Comparison of ENCODE assay signal across 11 cellular contexts in genomic region chr3:15964605-15965061, GRCh38.
DNase-seq lines count a peak whose midpoint lies in the region; ATAC-seq, FAIRE-seq and TF ChIP-seq lines count a peak whose summit lies in the region.
"Had no signal": no experiment of that assay in that cellular context is flagged by ENCODE, and none has a peak within 500 bp of the region (broad histone marks: within the 10 kb centered on the region; RNA-seq: fewer than 3 reads in every experiment).

No MANE protein-coding gene starts in this region.

- peak overlapping the region; percentile 91 for H3K27ac ChIP-seq in AG04450 (ENCODE audit: low read depth, low read length)
- no peak overlapping the region for H3K27ac ChIP-seq in K562 (ENCODE audit: extremely low read depth, low read depth, low read length)
- peak overlapping the region; percentile 29 for H3K27ac ChIP-seq in mesenchymal stem cell (ENCODE audit: low read length, poor library complexity, severe bottlenecking)
- H3K27ac ChIP-seq: cardiac muscle cell had no signal

- H3K79me2 ChIP-seq in K562 (ENCODE audit: control insufficient read depth, insufficient read depth, low read length) = no peaks in the 10 kb centered on the region

- ATAC-seq in K562 = peak; percentile 66
- no peak for ATAC-seq in GM21825 (IDR thresholded peaks at IDR 0.05; ENCODE audit: unreplicated experiment)
- no peak for ATAC-seq in GM21367 (IDR thresholded peaks at IDR 0.05; ENCODE audit: unreplicated experiment)
- no peak for ATAC-seq in naive thymus-derived CD8-positive, alpha-beta T cell

- intact Hi-C loops in K562 (cut with micrococcal nuclease) = no loop called here

- in situ Hi-C loops in K562 (cut with MboI) = no loop called here

- TF ChIP-seq EP300 in K562 (IDR thresholded peaks at IDR 0.05; ENCODE audit: low read length) = no peak

- no peaks in the 10 kb centered on the region; the same call in 1 of the 2 replicates for H3K9me3 ChIP-seq in AG04450 (ENCODE audit: control insufficient read depth, insufficient read depth, low read length)
- no peaks in the 10 kb centered on the region for H3K9me3 ChIP-seq in K562 (replicated peaks; ENCODE audit: control insufficient read depth, insufficient read depth, low read depth, low read length)
- no peaks in the 10 kb centered on the region for H3K9me3 ChIP-seq in mesenchymal stem cell (ENCODE audit: control insufficient read depth, low read length)

- no peaks in the 10 kb centered on the region for H3K9me1 ChIP-seq in K562 (ENCODE audit: control insufficient read depth, insufficient read depth, low read length)

- H2BK12ac ChIP-seq in mesenchymal stem cell (ENCODE audit: low read length in 2 of 2) = peak overlapping the region in 1 of 2 experiments; percentile 54

- no peak overlapping the region for H3K27ac Mint-ChIP-seq in naive thymus-derived CD8-positive, alpha-beta T cell

- TF ChIP-seq CTCF in AG04450 (IDR thresholded peaks at IDR 0.05; ENCODE audit: low read depth, low read length) (no peak), K562 (IDR thresholded peaks at IDR 0.05 in 2 of 3, conservative IDR thresholded peaks at IDR 0.05 in 1 of 3; ENCODE audit: insufficient read depth in 2 of 3, low read depth in 1 of 3, low read length in 3 of 3) (no peak)

- no TSS peak for BruUV-seq in K562 (replicated peaks; lab: Mats Ljungman, UMichigan)

- H3K27me3 Mint-ChIP-seq in naive thymus-derived CD8-positive, alpha-beta T cell = peaks cover 0 to 3% (median 0%) of the 10 kb centered on the region in 5 donors

- H3K18ac ChIP-seq in mesenchymal stem cell (ENCODE audit: low read depth in 1 of 2, low read length in 2 of 2) = peak overlapping the region in 1 of 2 experiments; percentile 4

- peak overlapping the region; percentile 41 for H3K4me3 ChIP-seq in AG04450 (ENCODE audit: low read depth, low read length)
- H3K4me3 ChIP-seq in K562 = no peak overlapping the region
- peak overlapping the region in 1 of 2 experiments; percentile 76 for H3K4me3 ChIP-seq in mesenchymal stem cell (ENCODE audit: insufficient read depth in 1 of 2, low read depth in 1 of 2, low read length in 2 of 2)
- H3K4me3 ChIP-seq: cardiac muscle cell had no signal

- peak overlapping the region; percentile 40 for H2BK15ac ChIP-seq in mesenchymal stem cell (ENCODE audit: low read depth, poor library complexity, severe bottlenecking)

- H2AK5ac ChIP-seq in mesenchymal stem cell (ENCODE audit: low read length, severe bottlenecking) = no peak overlapping the region

- no peak for TF ChIP-seq RAD21 in K562 (CRISPR knock-in tag; conservative IDR thresholded peaks at IDR 0.05 in 1 of 2, IDR thresholded peaks at IDR 0.05 in 1 of 2)

- no peak overlapping the region for H2BK120ac ChIP-seq in mesenchymal stem cell (ENCODE audit: low read depth, low read length)

- H2AFZ ChIP-seq in K562 (ENCODE audit: low read depth, low read length) (no peak overlapping the region), mesenchymal stem cell (ENCODE audit: low read depth, low read length) (no peak overlapping the region)

- H3K23ac ChIP-seq in mesenchymal stem cell (ENCODE audit: low read length in 2 of 2) = no peak overlapping the region

- H3K4ac ChIP-seq in mesenchymal stem cell (ENCODE audit: low read depth in 1 of 2, low read length in 2 of 2) = no peak overlapping the region

- H3K4me3 Mint-ChIP-seq in naive thymus-derived CD8-positive, alpha-beta T cell = no peak overlapping the region

- H3K4me1 Mint-ChIP-seq in naive thymus-derived CD8-positive, alpha-beta T cell = no peaks in the 10 kb centered on the region

- no peak for FAIRE-seq in K562 (lab: Jason Lieb, UNC)

- H3K4me2 ChIP-seq in K562 (ENCODE audit: insufficient read depth, low read length) (no peak overlapping the region), mesenchymal stem cell (ENCODE audit: low read length, poor library complexity, severe bottlenecking) (no peak overlapping the region)

- H2BK5ac ChIP-seq in mesenchymal stem cell (ENCODE audit: low read depth, low read length, poor library complexity, severe bottlenecking) = no peak overlapping the region

- no peak overlapping the region for H3K14ac ChIP-seq in mesenchymal stem cell (ENCODE audit: low read length in 2 of 2)

- H4K20me1 ChIP-seq in K562 (replicated peaks; ENCODE audit: control insufficient read depth, insufficient read depth, low read length) = no peaks in the 10 kb centered on the region; the same call in 1 of the 2 replicates

- POLR2A ChIA-PET in AG04450 (lab: Yijun Ruan, JAX) (interaction anchor here (1.1 kb wide), 1 partner anchor 18 kb away, joined by 4 read pairs; no protein-coding TSS in a partner anchor), K562 (lab: Yijun Ruan, JAX) (interaction anchor here (0.6 kb wide), 1 partner anchor 13 kb away, joined by 3 read pairs; no protein-coding TSS in a partner anchor)
- POLR2A ChIA-PET in naive thymus-derived CD8-positive, alpha-beta T cell (lab: Charles Lee) = interaction anchor here (0.6 kb wide), 1 partner anchor 101 kb away, joined by 4 read pairs; no protein-coding TSS in a partner anchor

- H3K9me3 Mint-ChIP-seq in naive thymus-derived CD8-positive, alpha-beta T cell = no peaks in the 10 kb centered on the region

- H3K27me3 ChIP-seq in AG04450 (ENCODE audit: control insufficient read depth, insufficient read depth, low read length) (no peaks in the 10 kb centered on the region), K562 (ENCODE audit: control insufficient read depth in 2 of 2, insufficient read depth in 2 of 2, low read length in 2 of 2) (peaks cover 18 to 30% of the 10 kb centered on the region in 2 experiments), mesenchymal stem cell (ENCODE audit: control insufficient read depth in 1 of 2, insufficient read depth in 1 of 2, low read length in 2 of 2) (no peaks in the 10 kb centered on the region)
- H3K27me3 ChIP-seq: cardiac muscle cell had no signal

- H4K91ac ChIP-seq in mesenchymal stem cell (ENCODE audit: low read length) = no peak overlapping the region

- TF ChIP-seq POLR2A in K562 (conservative IDR thresholded peaks at IDR 0.05) = no peak

- DNase-seq in AG04450 (ENCODE audit: low read depth, low spot score) (no peak), Kasumi-1 (lab: John Stamatoyannopoulos, UW) (peak; percentile 63 to 82), K562 (ENCODE audit: extremely low read depth in 1 of 4, low spot score in 3 of 4) (peak in 1 of 4 experiments; percentile 12), mesenchymal stem cell (peak; percentile 50), SW480 (ENCODE audit: low spot score) (no peak)
- no peak for DNase-seq in naive thymus-derived CD8-positive, alpha-beta T cell
- DNase-seq: OCI-M1; stimulated activated CD4-positive, alpha-beta T cell treated with anti-CD3 and anti-CD28 coated beads, Interleukin-1b, Interleukin-23, amount 100 ng/mL, for 48 hours had no signal

- no peaks in the 10 kb centered on the region for H3K36me3 ChIP-seq in K562 (ENCODE audit: control insufficient read depth, insufficient read depth, low read length)
- no peaks in the 10 kb centered on the region for H3K36me3 ChIP-seq in mesenchymal stem cell (ENCODE audit: control insufficient read depth in 1 of 2, insufficient read depth in 2 of 2, low read depth in 1 of 2, low read length in 2 of 2)
- H3K36me3 ChIP-seq: cardiac muscle cell had no signal

- CTCF ChIA-PET in AG04450 (lab: Charles Lee) (interaction anchor here (0.6 to 0.9 kb wide), 4 partner anchors 12 to 162 kb away, joined by 3 to 6 read pairs (median 4); no protein-coding TSS in a partner anchor), K562 (lab: Yijun Ruan, JAX; ENCODE audit: low intra/inter-chr PET ratio) (no interaction called here)

- H3K4me1 ChIP-seq in K562 (replicated peaks in 1 of 2; ENCODE audit: control insufficient read depth in 2 of 2, insufficient read depth in 2 of 2, low read length in 2 of 2) (no peaks in the 10 kb centered on the region), mesenchymal stem cell (ENCODE audit: control insufficient read depth, insufficient read depth, low read depth, low read length) (peaks cover 1% of the 10 kb centered on the region)

- no peak overlapping the region for H3K9ac ChIP-seq in K562 (ENCODE audit: insufficient read depth in 1 of 2, low read depth in 2 of 2, low read length in 2 of 2)
- H3K9ac ChIP-seq in mesenchymal stem cell (ENCODE audit: low read length) = peak overlapping the region; percentile 77

- no peaks in the 10 kb centered on the region for H3K79me1 ChIP-seq in mesenchymal stem cell (replicated peaks; ENCODE audit: low read length, poor library complexity, severe bottlenecking)

- H3K36me3 Mint-ChIP-seq in naive thymus-derived CD8-positive, alpha-beta T cell = no peaks in the 10 kb centered on the region

- WGBS in K562 (ENCODE audit: insufficient coverage, low coverage, missing lambda C conversion rate) = 8% methylated on average over 11 of the region's 11 CpGs
- WGBS in mesenchymal stem cell = 54% methylated on average over 9 of the region's 11 CpGs

- peak overlapping the region; percentile 27 for H4K8ac ChIP-seq in mesenchymal stem cell (ENCODE audit: low read length)

TF ChIP-seq in K562, 482 proteins besides CTCF, POLR2A, EP300 and RAD21 (continues in another document):
- TF ChIP-seq PHTF2 (CRISPR knock-in tag; IDR thresholded peaks at IDR 0.05) = no peak
- TF ChIP-seq ZNF695 (CRISPR knock-in tag; IDR thresholded peaks at IDR 0.05) = no peak
- TF ChIP-seq PRMT5 (CRISPR knock-in tag; IDR thresholded peaks at IDR 0.05) = no peak
- TF ChIP-seq PML (IDR thresholded peaks at IDR 0.05; ENCODE audit: low read length) = no peak
- no peak for TF ChIP-seq SRF (CRISPR knock-in tag; IDR thresholded peaks at IDR 0.05)
- no peak for TF ChIP-seq ATF7 (IDR thresholded peaks at IDR 0.05)
- TF ChIP-seq CBX3 (IDR thresholded peaks at IDR 0.05; ENCODE audit: borderline replicate concordance in 1 of 2, low read length in 2 of 2) = no peak
- TF ChIP-seq DIDO1 (tag; IDR thresholded peaks at IDR 0.05; ENCODE audit: low read depth) = no peak
- TF ChIP-seq ZKSCAN8 (CRISPR knock-in tag; IDR thresholded peaks at IDR 0.05) = no peak
- TF ChIP-seq ZNF79 (CRISPR knock-in tag; IDR thresholded peaks at IDR 0.05; ENCODE audit: low read depth) = no peak
- TF ChIP-seq NRF1 (conservative IDR thresholded peaks at IDR 0.05 in 1 of 2, IDR thresholded peaks at IDR 0.05 in 1 of 2) = no peak
- TF ChIP-seq RNF2 (IDR thresholded peaks at IDR 0.05) = no peak
- TF ChIP-seq JUND (IDR thresholded peaks at IDR 0.05; ENCODE audit: borderline replicate concordance, low read depth, low read length) = no peak
- peak; percentile 40; the same call in 1 of the 3 replicates for TF ChIP-seq JUND (tag; IDR thresholded peaks at IDR 0.05; ENCODE audit: borderline replicate concordance, low read depth, low read length)
- TF ChIP-seq COPS2 (conservative IDR thresholded peaks at IDR 0.05) = no peak
- TF ChIP-seq TCF3 (CRISPR knock-in tag; IDR thresholded peaks at IDR 0.05) = no peak
- TF ChIP-seq FOSL1 (tag; conservative IDR thresholded peaks at IDR 0.05) = no peak
- 0 out of 2 replicates have a peak, but pooled peaks have one; percentile 26 for TF ChIP-seq CTBP1 (IDR thresholded peaks at IDR 0.05; ENCODE audit: borderline replicate concordance)

Comparison
In these comparisons a context has a peak if more than half of its experiments do, and no peak if none do; other contexts are left out.
1. DNase-seq: peak in Kasumi-1 (2 of 2) and mesenchymal stem cell (single experiment); none in AG04450 (single experiment), SW480 (single experiment) and naive thymus-derived CD8-positive, alpha-beta T cell (0 of 10).